ENCODE assay signal across 8 cellular contexts in the genomic region with DNA sequence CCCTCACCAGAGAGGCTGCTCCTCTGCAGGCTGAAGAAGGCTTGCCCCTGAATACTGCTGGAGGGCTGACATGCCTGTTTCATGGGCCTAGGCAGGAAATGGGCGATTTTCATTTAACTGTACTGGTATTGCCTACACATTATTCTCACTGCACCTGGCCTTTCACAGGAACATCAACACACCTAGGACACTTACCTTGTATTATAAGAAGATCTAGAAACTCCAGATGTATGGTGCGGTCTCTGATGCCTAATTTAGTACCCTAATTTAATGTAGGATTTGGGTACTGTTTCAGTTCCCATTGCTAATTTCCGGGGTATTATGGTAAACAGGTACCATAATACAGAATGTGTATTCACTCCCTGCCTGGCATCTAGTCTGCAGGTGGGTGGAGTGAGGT.
"Had no signal": no experiment of that assay in that cellular context is flagged by ENCODE, and none has a peak within 500 bp of the region (broad histone marks: within the 10 kb centered on the region; RNA-seq: fewer than 3 reads in every experiment).

No MANE protein-coding gene starts in this region.

- H2AFZ ChIP-seq: GM23248 had no signal

- DNase-seq: GM23248, GOT3, H7, HFFc6, IMR-90 had no signal

- H3K4me1 ChIP-seq: HAP-1 had no signal

- H3K4me3 ChIP-seq: GM23248, HAP-1, K562 had no signal

- H3K27ac ChIP-seq: GM23248, HL-60 had no signal

- H3K36me3 ChIP-seq: HAP-1 had no signal

- H3K9me3 ChIP-seq: HAP-1 had no signal

- H3K9ac ChIP-seq: GM23248 had no signal
